Comparison of ENCODE assay signal across 9 cellular contexts in genomic region chr2:1731963-1732768, GRCh38. TPM values are rescaled to one million over a fixed set of nuclear protein-coding genes. Genes with fewer than 3 reads are reported as not detected.
DNase-seq lines count a peak whose midpoint lies in the region; ATAC-seq and TF ChIP-seq lines count a peak whose summit lies in the region.
"Had no signal": no experiment of that assay in that cellular context is flagged by ENCODE, and none has a peak within 500 bp of the region (broad histone marks: within the 10 kb centered on the region; RNA-seq: fewer than 3 reads in every experiment).

No MANE protein-coding gene starts in this region.

- H3K4me1 ChIP-seq in right lobe of liver (peaks cover 0 to 9% (median 0%) of the 10 kb centered on the region in 4 donors), tibial nerve (peaks cover 0 to 56% (median 28%) of the 10 kb centered on the region in 4 donors)

- H3K4me3 ChIP-seq in cardiac fibroblast (replicated peaks in 1 of 2; ENCODE audit: low read depth in 2 of 2, low read length in 2 of 2) (peak overlapping the region in 1 of 2 donors; percentile 19), right lobe of liver (no peak overlapping the region), tibial nerve (no peak overlapping the region)

- no peak for TF ChIP-seq POLR2A in right lobe of liver (IDR thresholded peaks at IDR 0.05)
- no peak for TF ChIP-seq POLR2A in tibial nerve (IDR thresholded peaks at IDR 0.05)

- H3K27ac ChIP-seq in right lobe of liver (no peak overlapping the region), tibial nerve (peak overlapping the region; percentile 21 to 78 (median 55))

- H3K36me3 ChIP-seq in right lobe of liver (no peaks in the 10 kb centered on the region), tibial nerve (peaks cover 0 to 10% (median 0%) of the 10 kb centered on the region in 3 donors)

- TF ChIP-seq CTCF in cardiac fibroblast (IDR thresholded peaks at IDR 0.05; ENCODE audit: low read depth, low read length) = no peak
- no peak for TF ChIP-seq CTCF in right lobe of liver (IDR thresholded peaks at IDR 0.05)
- TF ChIP-seq CTCF in tibial nerve (IDR thresholded peaks at IDR 0.05) = no peak

- H3K27me3 ChIP-seq in right lobe of liver (no peaks in the 10 kb centered on the region), tibial nerve (no peaks in the 10 kb centered on the region)

- intact Hi-C loops in right lobe of liver (cut with DNase I) = no loop called here

- WGBS in right lobe of liver (ENCODE audit: insufficient coverage, low coverage, low lambda C conversion rate, missing lambda C conversion rate) = 19% methylated on average over 8 of the region's 10 CpGs
- WGBS in tibial nerve, 2 donors = 18 to 19% methylated on average over 10 of the region's 10 CpGs

- H3K9me3 ChIP-seq in right lobe of liver = no peaks in the 10 kb centered on the region
- peaks cover 0 to 10% (median 2%) of the 10 kb centered on the region in 4 donors for H3K9me3 ChIP-seq in tibial nerve

- peak in 1 of 2 donors; percentile 91 for TF ChIP-seq EP300 in tibial nerve (IDR thresholded peaks at IDR 0.05)

- ATAC-seq in right lobe of liver = no peak
- no peak for ATAC-seq in HG03108 (IDR thresholded peaks at IDR 0.05; ENCODE audit: unreplicated experiment)
- no peak for ATAC-seq in HG02610 (IDR thresholded peaks at IDR 0.05; ENCODE audit: unreplicated experiment)

- peak; percentile 83 for DNase-seq in M059J (ENCODE audit: low read depth)
- peak; percentile 92 to 94 for DNase-seq in cardiac fibroblast (ENCODE audit: low read depth in 2 of 2)
- peak in 2 of 3 donors; percentile 27 to 33 for DNase-seq in right lobe of liver
- peak in 1 of 2 donors; percentile 72 for DNase-seq in tibial nerve (ENCODE audit: low spot score in 2 of 2)
- no peak for DNase-seq in HPDE6-E6E7 (ENCODE audit: extremely low spot score)
- DNase-seq: activated CD4-positive, alpha-beta T cell treated with anti-CD3 and anti-CD28 coated beads, Interleukin-2, amount 50 U/mL, for 1 hour; effector memory CD4-positive, alpha-beta T cell had no signal

RNA-seq across cellular contexts. Expression of gene PXDN, which starts 12.1 kb away (rescaled TPM):
- total RNA-seq in M059J (2014; rRNA removed; shearing (Covaris generic)) = 94.5 and 115 TPM in 2 replicates
- total RNA-seq in right lobe of liver (10 to 100 TPM in 3 of 6 experiments, 1 to 10 TPM in 3; 5.5 to 21.0 (median 11.4) TPM), tibial nerve (10 to 100 TPM; 40.4 to 72.6 (median 52.4) TPM)

Comparison
In these comparisons a context has a peak if more than half of its experiments do, and no peak if none do; other contexts are left out.
1. H3K27ac ChIP-seq: peak in tibial nerve (4 of 4); none in right lobe of liver (0 of 3).